19 cellular contexts compared by ENCODE assay signal in genomic region chr1:37814257-37814656, GRCh38. TPM values are rescaled to one million over a fixed set of nuclear protein-coding genes. Genes with fewer than 3 reads are reported as not detected.
DNase-seq lines count a peak whose midpoint lies in the region; ATAC-seq and TF ChIP-seq lines count a peak whose summit lies in the region.
"Had no signal": no experiment of that assay in that cellular context is flagged by ENCODE, and none has a peak within 500 bp of the region (broad histone marks: within the 10 kb centered on the region; RNA-seq: fewer than 3 reads in every experiment).

No MANE protein-coding gene starts in this region.

- TF ChIP-seq CTCF in RWPE1 (conservative IDR thresholded peaks at IDR 0.05; ENCODE audit: low read depth), result no peak
- TF ChIP-seq CTCF in brain (conservative IDR thresholded peaks at IDR 0.05), result no peak

- no peaks in the 10 kb centered on the region for H3K9me3 Mint-ChIP-seq in brain
- no peaks in the 10 kb centered on the region for H3K9me3 Mint-ChIP-seq in effector memory CD8-positive, alpha-beta T cell
- H3K9me3 Mint-ChIP-seq: activated T-cell treated with anti-CD3 and anti-CD28 coated beads, Interleukin-2, amount 50 U/mL, for 4 hours; CD4-positive, alpha-beta memory T cell; endodermal cell; stimulated activated effector memory CD8-positive, alpha-beta T cell treated with anti-CD3 and anti-CD28 coated beads, Interleukin-12 subunit alpha, Interleukin-12 subunit beta, amount 100 ng/mL, for 72 hours had no signal

- peaks cover 34% of the 10 kb centered on the region for H3K4me1 Mint-ChIP-seq in brain
- H3K4me1 Mint-ChIP-seq in effector memory CD8-positive, alpha-beta T cell (ENCODE audit: low read depth in 2 of 2), result peaks cover 8 to 12% of the 10 kb centered on the region in 2 donors

- no peak for ATAC-seq in effector memory CD8-positive, alpha-beta T cell (replicated peaks)
- no peak for ATAC-seq in SK-N-SH treated with all-trans-retinoic acid at 6 μM for 48 hours
- ATAC-seq: activated T-cell treated with anti-CD3 and anti-CD28 coated beads, Interleukin-2, amount 50 U/mL, for 4 hours; stimulated activated effector memory CD8-positive, alpha-beta T cell treated with anti-CD3 and anti-CD28 coated beads, Interleukin-12 subunit alpha, Interleukin-12 subunit beta, amount 100 ng/mL, for 72 hours had no signal

- peaks cover 32% of the 10 kb centered on the region for H3K36me3 Mint-ChIP-seq in brain
- peaks cover 29% of the 10 kb centered on the region for H3K36me3 Mint-ChIP-seq in effector memory CD8-positive, alpha-beta T cell (ENCODE audit: insufficient read depth)

- DNase-seq in RWPE1 (ENCODE audit: low spot score), result no peak
- peak; percentile 8 to 18 for DNase-seq in hippocampal formation (lab: John Stamatoyannopoulos, UW)
- DNase-seq in stromal cell of bone marrow (ENCODE audit: low read depth), result peak; percentile 9
- no peak for DNase-seq in effector memory CD8-positive, alpha-beta T cell
- DNase-seq in RPMI8226, result no peak
- DNase-seq: activated naive CD4-positive, alpha-beta T cell treated with Interleukin-2 at 50 U/mL for 16 hours; activated T-cell treated with anti-CD3 and anti-CD28 coated beads, Interleukin-2, amount 50 U/mL, for 4 hours; CD4-positive, alpha-beta memory T cell; DMS79; endodermal cell; KG1; NCI-H524; small intestine; stimulated activated CD4-positive, alpha-beta T cell treated with anti-CD3 and anti-CD28 coated beads, Interleukin-2, amount 100 ng/mL, for 24 hours had no signal

- peak overlapping the region; percentile 22; the same call in 1 of the 2 replicates for H3K27ac ChIP-seq in RWPE1
- H3K27ac ChIP-seq: hepatocyte, tibial nerve had no signal

- POLR2A ChIA-PET in RWPE1 (lab: Yijun Ruan, JAX; ENCODE audit: low non-redundant PET), result no interaction called here

- CTCF ChIA-PET in RWPE1 (lab: Yijun Ruan, JAX), result no interaction called here

- H3K27me3 Mint-ChIP-seq in brain, result no peaks in the 10 kb centered on the region
- H3K27me3 Mint-ChIP-seq in effector memory CD8-positive, alpha-beta T cell, result no peaks in the 10 kb centered on the region
- H3K27me3 Mint-ChIP-seq: CD4-positive, alpha-beta memory T cell had no signal

- H3K27ac Mint-ChIP-seq in brain, result peak overlapping the region in 4 of 5 experiments; percentile 38 to 82 (median 76)
- H3K27ac Mint-ChIP-seq in effector memory CD8-positive, alpha-beta T cell, result no peak overlapping the region
- H3K27ac Mint-ChIP-seq: stimulated activated effector memory CD8-positive, alpha-beta T cell treated with anti-CD3 and anti-CD28 coated beads, Interleukin-12 subunit alpha, Interleukin-12 subunit beta, amount 100 ng/mL, for 72 hours had no signal

- no peak overlapping the region for H3K4me3 Mint-ChIP-seq in brain
- no peak overlapping the region for H3K4me3 Mint-ChIP-seq in effector memory CD8-positive, alpha-beta T cell
- H3K4me3 Mint-ChIP-seq: activated T-cell treated with anti-CD3 and anti-CD28 coated beads, Interleukin-2, amount 50 U/mL, for 4 hours; CD4-positive, alpha-beta memory T cell; endodermal cell; stimulated activated effector memory CD8-positive, alpha-beta T cell treated with anti-CD3 and anti-CD28 coated beads, Interleukin-12 subunit alpha, Interleukin-12 subunit beta, amount 100 ng/mL, for 72 hours had no signal

TF ChIP-seq in SK-N-SH treated with all-trans-retinoic acid at 6 μM for 48 hours, 23 proteins besides CTCF, POLR2A, EP300 and RAD21:
- no peak for TF ChIP-seq CREB5 (CRISPR knock-in tag; IDR thresholded peaks at IDR 0.05; ENCODE audit: low read depth)
- no peak for TF ChIP-seq TOX (CRISPR knock-in tag; IDR thresholded peaks at IDR 0.05; ENCODE audit: borderline replicate concordance)
- no peak for TF ChIP-seq ZNF565 (CRISPR knock-in tag; conservative IDR thresholded peaks at IDR 0.05; ENCODE audit: low read depth)

RNA-seq across cellular contexts. Expression of gene YRDC, which starts 6.2 kb away (rescaled TPM):
- polyA plus RNA-seq in brain (ENCODE audit: insufficient read depth, low read depth, low replicate concordance), result 18.1 TPM

RNA-seq across cellular contexts. Expression of gene C1orf122, which starts 6.7 kb away (rescaled TPM):
- polyA plus RNA-seq in brain (ENCODE audit: insufficient read depth, low read depth, low replicate concordance), result 111 TPM

RNA-seq across cellular contexts. Expression of gene MANEAL, which starts 20.6 kb away (rescaled TPM):
- 98.9 TPM for polyA plus RNA-seq in brain (ENCODE audit: insufficient read depth, low read depth, low replicate concordance)

RNA-seq across cellular contexts. Expression of gene MTF1, which starts 45.1 kb away (rescaled TPM):
- 5.0 TPM for polyA plus RNA-seq in brain (ENCODE audit: insufficient read depth, low read depth, low replicate concordance)

RNA-seq across cellular contexts. Expression of gene EPHA10, which starts 49.3 kb away (rescaled TPM):
- polyA plus RNA-seq in brain (ENCODE audit: insufficient read depth, low read depth, low replicate concordance), result 5.6 TPM
- polyA plus RNA-seq: CD4-positive, alpha-beta memory T cell had no signal

Comparison
In these comparisons a context has a peak if more than half of its experiments do, and no peak if none do; other contexts are left out.
1. DNase-seq: peak in hippocampal formation (2 of 2) and stromal cell of bone marrow (single experiment); none in RWPE1 (single experiment), effector memory CD8-positive, alpha-beta T cell (0 of 3) and RPMI8226 (single experiment).
2. H3K27ac Mint-ChIP-seq: peak in brain (4 of 5); none in effector memory CD8-positive, alpha-beta T cell (0 of 2).